ENCODE assay signal across 9 cellular contexts in the genomic region with DNA sequence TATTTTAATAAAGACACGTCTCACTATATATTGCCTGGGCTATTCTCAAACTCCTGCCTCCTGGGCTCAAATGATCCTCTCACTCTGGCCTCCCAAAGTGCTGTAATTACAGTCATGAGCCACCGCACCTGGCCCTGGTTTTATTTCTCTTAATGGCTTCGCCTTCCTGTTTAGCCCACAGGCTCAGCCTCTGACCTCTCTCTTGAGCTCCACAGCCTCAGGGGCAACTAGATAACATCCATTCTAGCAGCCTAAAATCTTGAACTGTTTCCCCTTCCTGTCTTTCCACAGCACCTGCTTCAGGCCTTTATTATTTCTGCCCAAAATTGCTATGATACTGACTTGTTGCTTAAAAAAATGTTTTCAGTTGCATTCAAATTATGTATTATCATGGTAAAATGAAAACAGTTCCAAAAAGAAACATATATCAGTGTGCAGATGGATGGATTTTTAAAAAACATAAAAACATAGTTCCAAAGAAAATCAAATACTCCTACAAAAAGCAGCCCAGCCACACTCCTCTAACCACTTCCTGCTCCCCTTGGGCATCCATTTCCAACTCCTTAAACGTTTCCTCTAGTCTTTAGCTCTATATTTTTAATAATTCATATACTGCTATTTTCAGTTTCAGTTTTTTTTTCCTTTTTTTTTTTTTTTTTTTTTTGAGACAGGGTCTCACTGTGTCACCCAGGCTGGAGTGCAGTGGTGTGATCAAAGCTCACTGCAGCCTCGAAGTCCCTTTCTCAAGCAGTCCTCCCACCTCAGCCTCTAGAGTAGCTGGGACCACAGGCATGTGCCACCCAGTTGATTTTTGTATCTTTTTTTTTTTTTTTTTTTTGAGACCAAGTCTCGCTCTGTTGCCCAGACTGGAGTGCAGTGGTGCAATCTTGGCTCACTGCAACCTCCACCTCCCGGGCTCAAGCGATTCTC. TPM values are rescaled to one million over a fixed set of nuclear protein-coding genes. Genes with fewer than 3 reads are reported as not detected.
A peak's percentile ranks its signal among the peaks of the same experiment; 100 is the strongest.
DNase-seq lines count a peak whose midpoint lies in the region; ATAC-seq, FAIRE-seq and TF ChIP-seq lines count a peak whose summit lies in the region.
"Had no signal": no experiment of that assay in that cellular context is flagged by ENCODE, and none has a peak within 500 bp of the region (broad histone marks: within the 10 kb centered on the region; RNA-seq: fewer than 3 reads in every experiment).

No MANE protein-coding gene starts in this region.

- POLR2A ChIA-PET in naive thymus-derived CD8-positive, alpha-beta T cell (lab: Charles Lee), result interaction anchor here (0.6 kb wide), 2 partner anchors 58 to 164 kb away, joined by 3 read pairs; no protein-coding TSS in a partner anchor

- H3K9me3 Mint-ChIP-seq in naive thymus-derived CD8-positive, alpha-beta T cell, result no peaks in the 10 kb centered on the region

- H3K4me3 Mint-ChIP-seq in naive thymus-derived CD8-positive, alpha-beta T cell, result peak overlapping the region; percentile 29 to 80 (median 69)

- no peak for FAIRE-seq in D721Med (lab: Jason Lieb, UNC)

- no peak for TF ChIP-seq CTCF in D721Med (IDR thresholded peaks at IDR 0.05; ENCODE audit: insufficient read depth, missing control alignments)

- H3K27me3 Mint-ChIP-seq in naive thymus-derived CD8-positive, alpha-beta T cell, result no peaks in the 10 kb centered on the region

- peaks cover 0 to under 1% (median 0%) of the 10 kb centered on the region in 3 donors for H3K36me3 Mint-ChIP-seq in naive thymus-derived CD8-positive, alpha-beta T cell

- peak; percentile 32 for DNase-seq in NCI-H2107 treated with DMSO at 0.1 percent for 48 hours (lab: John Stamatoyannopoulos, UW; ENCODE audit: unreplicated experiment)
- DNase-seq in NCI-H2107 (lab: John Stamatoyannopoulos, UW), result no peak
- DNase-seq in M059J (ENCODE audit: low read depth), result peak; percentile 64
- DNase-seq in UCSD-AML1 (lab: John Stamatoyannopoulos, UW; ENCODE audit: unreplicated experiment), result peak; percentile 16
- DNase-seq in naive thymus-derived CD8-positive, alpha-beta T cell, result peak in 1 of 10 donors; percentile 15
- no peak for DNase-seq in D721Med (ENCODE audit: insufficient read length, low spot score)
- DNase-seq in H4 (ENCODE audit: low spot score), result no peak
- DNase-seq: stomach had no signal

- peaks cover 24 to 49% (median 42%) of the 10 kb centered on the region in 4 donors for H3K4me1 Mint-ChIP-seq in naive thymus-derived CD8-positive, alpha-beta T cell

- peak overlapping the region; percentile 73 to 94 (median 88) for H3K27ac Mint-ChIP-seq in naive thymus-derived CD8-positive, alpha-beta T cell

- no peak for ATAC-seq in naive thymus-derived CD8-positive, alpha-beta T cell
- ATAC-seq in GM21360 (IDR thresholded peaks at IDR 0.05; ENCODE audit: unreplicated experiment), result no peak

RNA-seq across cellular contexts. Expression of gene BAZ1B, which starts 5.1 kb away (rescaled TPM):
- 50.3 and 87.8 TPM in 2 replicates for total RNA-seq in M059J (2014; rRNA removed; shearing (Covaris generic))
- 10 to 100 TPM; 71.5 to 73.0 TPM for total RNA-seq in naive thymus-derived CD8-positive, alpha-beta T cell
- 10 to 100 TPM; 12.1 to 27.0 (median 17.0) TPM for polyA plus RNA-seq in naive thymus-derived CD8-positive, alpha-beta T cell
- 68.6 and 74.8 TPM in 2 replicates for total RNA-seq in H4 (2014; rRNA removed; shearing (Covaris generic))

RNA-seq across cellular contexts. Expression of gene BCL7B, which starts 30.3 kb away (rescaled TPM):
- total RNA-seq in M059J (2014; rRNA removed; shearing (Covaris generic)), result 60.7 and 68.3 TPM in 2 replicates
- total RNA-seq in naive thymus-derived CD8-positive, alpha-beta T cell, result 10 to 100 TPM; 59.5 to 64.6 TPM
- 10 to 100 TPM; 76.6 to 96.3 (median 81.8) TPM for polyA plus RNA-seq in naive thymus-derived CD8-positive, alpha-beta T cell
- 19.5 and 37.4 TPM in 2 replicates for total RNA-seq in H4 (2014; rRNA removed; shearing (Covaris generic))

RNA-seq across cellular contexts. Expression of gene TBL2, which starts 51.2 kb away (rescaled TPM):
- total RNA-seq in M059J (2014; rRNA removed; shearing (Covaris generic)), result 59.8 and 81.0 TPM in 2 replicates
- 10 to 100 TPM; 30.4 to 31.2 TPM for total RNA-seq in naive thymus-derived CD8-positive, alpha-beta T cell
- 10 to 100 TPM; 13.4 to 19.6 (median 18.4) TPM for polyA plus RNA-seq in naive thymus-derived CD8-positive, alpha-beta T cell
- 57.0 and 68.6 TPM in 2 replicates for total RNA-seq in H4 (2014; rRNA removed; shearing (Covaris generic))

Comparison
In these comparisons a context has a peak if more than half of its experiments do, and no peak if none do; other contexts are left out.
1. DNase-seq: peak in NCI-H2107 treated with DMSO at 0.1 percent for 48 hours (single experiment), M059J (single experiment) and UCSD-AML1 (single experiment); none in NCI-H2107 (single experiment), D721Med (single experiment) and H4 (single experiment).